In genomic region chr6:163417595-163417994, GRCh38 we compare ENCODE assay signal across 8 cellular contexts. TPM values are rescaled to one million over a fixed set of nuclear protein-coding genes. Genes with fewer than 3 reads are reported as not detected.
DNase-seq lines count a peak whose midpoint lies in the region; ATAC-seq and TF ChIP-seq lines count a peak whose summit lies in the region.

No MANE protein-coding gene starts in this region.

- CTCF ChIA-PET in MCF 10A (lab: Yijun Ruan, JAX): interaction anchor here (0.6 to 2.0 kb wide), 5 partner anchors 10 to 690 kb away, joined by 3 to 5 read pairs (median 5); no protein-coding TSS in a partner anchor

- H3K27me3 ChIP-seq in right atrium auricular region: no peaks in the 10 kb centered on the region

- peak overlapping the region; percentile 93 to 98 for H3K4me3 ChIP-seq in right atrium auricular region

- POLR2A ChIA-PET in MCF 10A (lab: Yijun Ruan, JAX): interaction anchor here (0.7 to 7.1 kb wide), 6 partner anchors 10 to 982 kb away, joined by 3 to 45 read pairs (median 4); no protein-coding TSS in a partner anchor

- H3K36me3 Mint-ChIP-seq in MCF 10A (ENCODE audit: insufficient read depth, unreplicated experiment): peaks cover 13% of the 10 kb centered on the region
- H3K36me3 Mint-ChIP-seq in mesothelial cell of epicardium: no peaks in the 10 kb centered on the region

- H3K9me3 Mint-ChIP-seq in MCF 10A (ENCODE audit: unreplicated experiment): no peaks in the 10 kb centered on the region
- no peaks in the 10 kb centered on the region for H3K9me3 Mint-ChIP-seq in mesothelial cell of epicardium

- no peaks in the 10 kb centered on the region for H3K36me3 ChIP-seq in right atrium auricular region

- H3K9me3 ChIP-seq in right atrium auricular region: no peaks in the 10 kb centered on the region

- BruUV-seq in MCF 10A (replicated peaks; lab: Mats Ljungman, UMichigan): no TSS peak

- H3K4me3 Mint-ChIP-seq in MCF 10A (ENCODE audit: unreplicated experiment): peak overlapping the region; percentile 96
- H3K4me3 Mint-ChIP-seq in mesothelial cell of epicardium: peak overlapping the region; percentile 88

- DNase-seq in right atrium auricular region (ENCODE audit: low spot score) (no peak), left cardiac atrium (no peak), MCF 10A (ENCODE audit: unreplicated experiment) (peak; percentile 39), mesothelial cell of epicardium (ENCODE audit: low spot score in 2 of 2, unreplicated experiment in 2 of 2) (no peak), DMS153 (lab: John Stamatoyannopoulos, UW) (no peak), glomerular visceral epithelial cell (ENCODE audit: extremely low spot score) (no peak)
- DNase-seq in activated CD8-positive, alpha-beta memory T cell treated with anti-CD3 and anti-CD28 coated beads, Interleukin-2, amount 50 U/mL, for 48 hours: no peak

- peak overlapping the region; percentile 93 for H3K27ac Mint-ChIP-seq in MCF 10A (ENCODE audit: low read depth, unreplicated experiment)
- peak overlapping the region; percentile 71 for H3K27ac Mint-ChIP-seq in mesothelial cell of epicardium

- peaks cover 0 to 32% of the 10 kb centered on the region in 2 donors for H3K4me1 ChIP-seq in right atrium auricular region

- intact Hi-C loops in left cardiac atrium (cut with DNase I): loop anchor here (2.0 to 10.0 kb wide), 5 partner anchors 123 to 563 kb away; no protein-coding TSS in a partner anchor
- intact Hi-C loops in MCF 10A (cut with micrococcal nuclease): loop anchor here (1.0 to 5.0 kb wide), 4 partner anchors 170 to 1830 kb away; no protein-coding TSS in a partner anchor

- H3K4me1 Mint-ChIP-seq in MCF 10A (ENCODE audit: insufficient read depth, unreplicated experiment) (peaks cover 24% of the 10 kb centered on the region), mesothelial cell of epicardium (peaks cover 41% of the 10 kb centered on the region)

- no peaks in the 10 kb centered on the region for H3K27me3 Mint-ChIP-seq in MCF 10A (ENCODE audit: insufficient read depth, unreplicated experiment)
- H3K27me3 Mint-ChIP-seq in mesothelial cell of epicardium (ENCODE audit: low read depth): no peaks in the 10 kb centered on the region

- peak overlapping the region; percentile 100 for H3K27ac ChIP-seq in right atrium auricular region

- ATAC-seq in left cardiac atrium (no peak), GM18870 (IDR thresholded peaks at IDR 0.05; ENCODE audit: unreplicated experiment) (no peak)

- no peak for TF ChIP-seq CTCF in right atrium auricular region (IDR thresholded peaks at IDR 0.05)
- no peak for TF ChIP-seq CTCF in MCF 10A (IDR thresholded peaks at IDR 0.05; ENCODE audit: unreplicated experiment)
- no peak for TF ChIP-seq CTCF in mesothelial cell of epicardium (IDR thresholded peaks at IDR 0.05; ENCODE audit: unreplicated experiment)

RNA-seq across cellular contexts. Expression of gene QKI, which starts 3.1 kb away (rescaled TPM):
- 100 to 1,000 TPM; 366 to 434 TPM for total RNA-seq in right atrium auricular region
- total RNA-seq in left cardiac atrium: 100 to 1,000 TPM; 317 to 351 TPM
- total RNA-seq in MCF 10A (2022): 272 and 295 TPM in 2 replicates
- 129 to 138 TPM (median 133 TPM) in 3 replicates for total RNA-seq in mesothelial cell of epicardium
